In the genomic region with DNA sequence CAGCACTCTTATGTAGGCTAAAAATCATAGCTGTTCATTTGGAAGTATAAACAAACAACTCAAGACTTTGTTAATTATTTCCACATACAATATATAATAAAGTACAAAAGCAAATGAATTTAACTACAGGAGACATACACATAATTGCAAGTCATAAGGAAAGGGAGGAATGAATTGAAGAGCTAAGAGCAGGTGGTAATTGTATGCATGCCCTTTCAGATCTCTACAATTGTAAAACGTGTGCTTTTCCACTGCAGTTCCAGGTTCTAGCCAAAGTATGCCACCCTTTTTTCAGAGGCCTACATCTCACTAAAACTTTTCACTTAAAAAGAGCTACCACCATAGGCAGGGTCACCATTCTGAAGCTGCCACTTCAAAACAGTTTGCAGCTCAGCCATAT, we compare ENCODE assay signal across 1 cellular context.
TF ChIP-seq lines count a peak whose summit lies in the region.

No MANE protein-coding gene starts in this region.

TF ChIP-seq in endothelial cell of umbilical vein, 7 proteins besides CTCF, POLR2A, EP300 and RAD21 (continued from another document):
- TF ChIP-seq MAX (IDR thresholded peaks at IDR 0.05; ENCODE audit: insufficient read depth, insufficient read length): no peak
- TF ChIP-seq EZH2 (IDR thresholded peaks at IDR 0.05; ENCODE audit: borderline replicate concordance, low read depth, low read length, severe bottlenecking): no peak
- TF ChIP-seq JUN (IDR thresholded peaks at IDR 0.05; ENCODE audit: borderline replicate concordance, insufficient read depth, insufficient read length, low read depth): no peak
TF ChIP-seq in endothelial cell of umbilical vein: peak in this region for 0.
